Comparison of ENCODE assay signal across 19 cellular contexts in genomic region chr5:116130976-116131375, GRCh38. TPM values are rescaled to one million over a fixed set of nuclear protein-coding genes. Genes with fewer than 3 reads are reported as not detected.
DNase-seq lines count a peak whose midpoint lies in the region; ATAC-seq, FAIRE-seq and TF ChIP-seq lines count a peak whose summit lies in the region.
"Had no signal": no experiment of that assay in that cellular context is flagged by ENCODE, and none has a peak within 500 bp of the region (broad histone marks: within the 10 kb centered on the region; RNA-seq: fewer than 3 reads in every experiment).

No MANE protein-coding gene starts in this region.

- POLR2A ChIA-PET in IMR-90 (lab: Charles Lee; ENCODE audit: unreplicated experiment) (no interaction called here), K562 (lab: Yijun Ruan, JAX) (no interaction called here)

- H3F3A ChIP-seq in GM23248 (ENCODE audit: insufficient read depth): peaks cover 9% of the 10 kb centered on the region; the same call in 1 of the 2 replicates
- H3F3A ChIP-seq in neural progenitor cell (ENCODE audit: low read depth): no peaks in the 10 kb centered on the region

- TF ChIP-seq CTCF in IMR-90 (conservative IDR thresholded peaks at IDR 0.05; ENCODE audit: low read depth, low read length) (no peak), K562 (IDR thresholded peaks at IDR 0.05 in 2 of 3, conservative IDR thresholded peaks at IDR 0.05 in 1 of 3; ENCODE audit: insufficient read depth in 2 of 3, low read depth in 1 of 3, low read length in 3 of 3) (no peak), osteoblast (IDR thresholded peaks at IDR 0.05; ENCODE audit: extremely low read depth, low read depth, low read length) (no peak), neural progenitor cell (IDR thresholded peaks at IDR 0.05) (no peak)

- ATAC-seq in IMR-90 (ENCODE audit: low read depth) (no peak), K562 (no peak)
- ATAC-seq: CD8-positive, alpha-beta T cell had no signal

- no peak overlapping the region for H2BK5ac ChIP-seq in IMR-90 (ENCODE audit: low read depth, low read length, poor library complexity, severe bottlenecking)

- no peaks in the 10 kb centered on the region for H3K4me1 Mint-ChIP-seq in neural progenitor cell

- 0 out of 2 replicates have a peak, but pooled peaks cover 4% of the 10 kb centered on the region for H3K9me2 ChIP-seq in GM23248 (ENCODE audit: insufficient read depth)

- H2BK15ac ChIP-seq in IMR-90 (ENCODE audit: low read depth, low read length): no peak overlapping the region

- H3K36me3 Mint-ChIP-seq in neural progenitor cell: peaks cover 2% of the 10 kb centered on the region

- H3K56ac ChIP-seq in IMR-90 (ENCODE audit: extremely low read depth, insufficient read depth, low read length): no peak overlapping the region

- no peak overlapping the region for H2AK9ac ChIP-seq in IMR-90 (replicated peaks; ENCODE audit: low read depth, low read length, poor library complexity)

- dilution Hi-C loops in IMR-90 (cut with HindIII; ENCODE audit: low sequenced_read_pairs, unreplicated experiment): no loop called here

- no peaks in the 10 kb centered on the region for H3K27me3 ChIP-seq in GM23248 (replicated peaks; ENCODE audit: insufficient read depth)
- H3K27me3 ChIP-seq in IMR-90 (ENCODE audit: control insufficient read depth, insufficient read depth, low read length): no peaks in the 10 kb centered on the region
- no peaks in the 10 kb centered on the region for H3K27me3 ChIP-seq in K562 (ENCODE audit: control insufficient read depth in 2 of 2, insufficient read depth in 2 of 2, low read length in 2 of 2)
- no peaks in the 10 kb centered on the region for H3K27me3 ChIP-seq in osteoblast (ENCODE audit: insufficient read depth, low read length)
- H3K27me3 ChIP-seq in neural progenitor cell: no peaks in the 10 kb centered on the region
- H3K27me3 ChIP-seq: BLaER1 treated with 17β-estradiol and CSF1 and Interleukin-3, amounts not matched to agents 10 nM and 100 nM had no signal

- peak overlapping the region; percentile 31; the same call in 1 of the 2 replicates for H2BK20ac ChIP-seq in IMR-90 (ENCODE audit: low read depth, low read length)

- 83 to 91% methylated on average over 2 of the region's 2 CpGs for WGBS in GM23248 (ENCODE audit: low coverage in 1 of 2, low lambda C conversion rate in 2 of 2, missing lambda C conversion rate in 2 of 2), 2 experiments
- no CpG with 5 or more reads among the region's 2 CpGs for WGBS in IMR-90 (ENCODE audit: extremely low coverage in 2 of 2, insufficient read length in 1 of 2), 2 experiments
- 46% methylated on average over 2 of the region's 2 CpGs for WGBS in K562 (ENCODE audit: insufficient coverage, low coverage, missing lambda C conversion rate)

- in situ Hi-C loops in GM23248 (cut with MboI) (no loop called here), IMR-90 (cut with MboI; ENCODE audit: low sequenced_read_pairs) (no loop called here), K562 (cut with MboI) (loop anchor here (25.0 kb wide), 1 partner anchor 806 kb away; no protein-coding TSS in a partner anchor)

- no peak overlapping the region for H3K4me3 ChIP-seq in GM23248
- no peak overlapping the region for H3K4me3 ChIP-seq in IMR-90 (ENCODE audit: insufficient read depth, low read depth, low read length)
- H3K4me3 ChIP-seq in K562: no peak overlapping the region
- H3K4me3 ChIP-seq in osteoblast (ENCODE audit: insufficient read depth, low read length): no peak overlapping the region
- H3K4me3 ChIP-seq in neural progenitor cell: no peak overlapping the region
- H3K4me3 ChIP-seq: BLaER1 treated with 17β-estradiol and CSF1 and Interleukin-3, amounts not matched to agents 10 nM and 100 nM had no signal

- H2AFZ ChIP-seq in GM23248 (no peak overlapping the region), IMR-90 (replicated peaks; ENCODE audit: low read length, poor library complexity) (no peak overlapping the region), K562 (ENCODE audit: low read depth, low read length) (no peak overlapping the region), osteoblast (ENCODE audit: low read length) (no peak overlapping the region), neural progenitor cell (replicated peaks) (no peak overlapping the region)

- TF ChIP-seq RAD21 in IMR-90 (IDR thresholded peaks at IDR 0.05; ENCODE audit: low read length) (no peak), K562 (CRISPR knock-in tag; conservative IDR thresholded peaks at IDR 0.05 in 1 of 2, IDR thresholded peaks at IDR 0.05 in 1 of 2) (no peak)

- H3K9me3 ChIP-seq in GM23248 (ENCODE audit: low read depth) (no peaks in the 10 kb centered on the region), IMR-90 (ENCODE audit: control insufficient read depth, insufficient read depth, low read length) (no peaks in the 10 kb centered on the region), K562 (replicated peaks; ENCODE audit: control insufficient read depth, insufficient read depth, low read depth, low read length) (no peaks in the 10 kb centered on the region), osteoblast (ENCODE audit: low read depth, low read length) (no peaks in the 10 kb centered on the region), neural progenitor cell (ENCODE audit: low read depth) (no peaks in the 10 kb centered on the region)
- H3K9me3 ChIP-seq: Caco-2 had no signal

- H4K91ac ChIP-seq in IMR-90 (ENCODE audit: insufficient read depth, low read depth, low read length): no peak overlapping the region

- H3K27ac Mint-ChIP-seq in neural progenitor cell: no peak overlapping the region
- H3K27ac Mint-ChIP-seq: B cell; CD4-positive, alpha-beta T cell; CD8-positive, alpha-beta T cell had no signal

- 0 out of 2 replicates have a peak overlapping the region, but pooled peaks have one; percentile 2 for H2AK5ac ChIP-seq in IMR-90 (ENCODE audit: low read depth, low read length)

- no peaks in the 10 kb centered on the region for H3K9me1 ChIP-seq in IMR-90 (ENCODE audit: insufficient read depth, low read length)
- no peaks in the 10 kb centered on the region for H3K9me1 ChIP-seq in K562 (ENCODE audit: control insufficient read depth, insufficient read depth, low read length)

- H4K8ac ChIP-seq in IMR-90 (ENCODE audit: low read depth in 2 of 2, low read length in 2 of 2): no peak overlapping the region

- CTCF ChIA-PET in IMR-90 (lab: Yijun Ruan, JAX): no interaction called here
- CTCF ChIA-PET in K562 (lab: Yijun Ruan, JAX; ENCODE audit: low intra/inter-chr PET ratio): no interaction called here

- no peaks in the 10 kb centered on the region for H3K27me3 Mint-ChIP-seq in neural progenitor cell (ENCODE audit: insufficient read depth, low read depth)
- H3K27me3 Mint-ChIP-seq: B cell; CD4-positive, alpha-beta T cell had no signal

- no peak overlapping the region for H3K14ac ChIP-seq in IMR-90 (replicated peaks; ENCODE audit: low read depth, low read length)

- H3K4me3 Mint-ChIP-seq in neural progenitor cell: no peak overlapping the region
- H3K4me3 Mint-ChIP-seq: B cell; CD4-positive, alpha-beta T cell; CD8-positive, alpha-beta T cell had no signal

- H4K20me1 ChIP-seq in GM23248 (ENCODE audit: insufficient read depth) (no peaks in the 10 kb centered on the region), IMR-90 (ENCODE audit: insufficient read depth, low read length) (no peaks in the 10 kb centered on the region), K562 (replicated peaks; ENCODE audit: control insufficient read depth, insufficient read depth, low read length) (no peaks in the 10 kb centered on the region), osteoblast (ENCODE audit: insufficient read depth, low read length) (no peaks in the 10 kb centered on the region), neural progenitor cell (ENCODE audit: low read depth) (no peaks in the 10 kb centered on the region)

- DNase-seq in GM23248: no peak
- DNase-seq in IMR-90: no peak
- no peak for DNase-seq in K562 (ENCODE audit: extremely low read depth in 1 of 4, low spot score in 3 of 4)
- no peak for DNase-seq in osteoblast (ENCODE audit: insufficient read length, low spot score, missing footprints)
- no peak for DNase-seq in middle frontal gyrus (ENCODE audit: extremely low spot score, low spot score)
- DNase-seq in Ammon's horn (ENCODE audit: low spot score): no peak
- no peak for DNase-seq in neural progenitor cell (ENCODE audit: low spot score)
- DNase-seq: 8988T; Caco-2; Calu3; CD4-positive, alpha-beta T cell; CD8-positive, alpha-beta T cell; DMS79 treated with DMSO at 0.1 percent for 48 hours; GF-D8 had no signal

- FAIRE-seq in K562 (lab: Jason Lieb, UNC): no peak
- FAIRE-seq: D721Med, GM12891 had no signal

- no peak overlapping the region for H4K5ac ChIP-seq in IMR-90 (ENCODE audit: low read depth, low read length)

- H3K4me2 ChIP-seq in GM23248 (ENCODE audit: unreplicated experiment): peak overlapping the region; percentile 49
- no peak overlapping the region for H3K4me2 ChIP-seq in IMR-90 (ENCODE audit: low read depth, low read length)
- H3K4me2 ChIP-seq in K562 (ENCODE audit: insufficient read depth, low read length): no peak overlapping the region
- H3K4me2 ChIP-seq in osteoblast (ENCODE audit: insufficient read depth, low read length): peak overlapping the region; percentile 5
- H3K4me2 ChIP-seq in neural progenitor cell: no peak overlapping the region
- H3K4me2 ChIP-seq: BLaER1 treated with 17β-estradiol and CSF1 and Interleukin-3, amounts not matched to agents 10 nM and 100 nM had no signal

- no peak overlapping the region for H3K18ac ChIP-seq in IMR-90 (ENCODE audit: low read depth, low read length)

- H3K4me1 ChIP-seq in GM23248 (ENCODE audit: insufficient read depth) (peaks cover 16% of the 10 kb centered on the region), IMR-90 (ENCODE audit: control insufficient read depth, insufficient read depth, low read length) (0 out of 2 replicates have a peak, but pooled peaks cover 2% of the 10 kb centered on the region), K562 (replicated peaks in 1 of 2; ENCODE audit: control insufficient read depth in 2 of 2, insufficient read depth in 2 of 2, low read length in 2 of 2) (no peaks in the 10 kb centered on the region), osteoblast (ENCODE audit: insufficient read depth, low read length) (peaks cover 10% of the 10 kb centered on the region), neural progenitor cell (no peaks in the 10 kb centered on the region)
- H3K4me1 ChIP-seq: BLaER1 treated with 17β-estradiol and CSF1 and Interleukin-3, amounts not matched to agents 10 nM and 100 nM; Caco-2 had no signal

- H3K23ac ChIP-seq in IMR-90 (ENCODE audit: low read depth, low read length): no peak overlapping the region

- H3K79me2 ChIP-seq in GM23248 (ENCODE audit: insufficient read depth): no peaks in the 10 kb centered on the region
- H3K79me2 ChIP-seq in K562 (ENCODE audit: control insufficient read depth, insufficient read depth, low read length): no peaks in the 10 kb centered on the region
- no peaks in the 10 kb centered on the region for H3K79me2 ChIP-seq in osteoblast (ENCODE audit: insufficient read depth, low read length)
- no peaks in the 10 kb centered on the region for H3K79me2 ChIP-seq in neural progenitor cell (ENCODE audit: low read depth)

- H3K36me3 ChIP-seq in GM23248 (ENCODE audit: low read depth) (no peaks in the 10 kb centered on the region), IMR-90 (ENCODE audit: control insufficient read depth, insufficient read depth, low read length) (no peaks in the 10 kb centered on the region), K562 (ENCODE audit: control insufficient read depth, insufficient read depth, low read length) (no peaks in the 10 kb centered on the region), osteoblast (ENCODE audit: insufficient read depth, low read length) (no peaks in the 10 kb centered on the region), neural progenitor cell (no peaks in the 10 kb centered on the region)

- no peak for TF ChIP-seq EP300 in K562 (IDR thresholded peaks at IDR 0.05; ENCODE audit: low read length)

- H2BK120ac ChIP-seq in IMR-90 (ENCODE audit: low read depth, low read length): no peak overlapping the region

- H3K9ac ChIP-seq in GM23248 (no peak overlapping the region), IMR-90 (ENCODE audit: low read depth, low read length) (no peak overlapping the region), K562 (ENCODE audit: insufficient read depth in 1 of 2, low read depth in 2 of 2, low read length in 2 of 2) (no peak overlapping the region), neural progenitor cell (no peak overlapping the region)
- H3K9ac ChIP-seq: BLaER1 treated with 17β-estradiol and CSF1 and Interleukin-3, amounts not matched to agents 10 nM and 100 nM had no signal

- intact Hi-C loops in IMR-90 (cut with micrococcal nuclease): no loop called here
- intact Hi-C loops in K562 (cut with micrococcal nuclease): loop anchor here (10.0 kb wide), 2 partner anchors 364 to 424 kb away; no protein-coding TSS in a partner anchor

- peaks cover 0 to 5% of the 10 kb centered on the region in 2 experiments; a peak in 3 of 4 replicates for H3K79me1 ChIP-seq in IMR-90 (ENCODE audit: low read depth in 1 of 2, low read length in 2 of 2)

- peak overlapping the region; percentile 32; the same call in 1 of the 2 replicates for H3K4ac ChIP-seq in IMR-90 (ENCODE audit: low read depth, low read length)

- TF ChIP-seq POLR2A in IMR-90 (IDR thresholded peaks at IDR 0.05; ENCODE audit: low read depth, low read length): no peak
- TF ChIP-seq POLR2A in K562 (conservative IDR thresholded peaks at IDR 0.05): no peak

- no peak overlapping the region for H3K27ac ChIP-seq in GM23248
- no peak overlapping the region for H3K27ac ChIP-seq in IMR-90 (ENCODE audit: insufficient read depth, low read length)
- H3K27ac ChIP-seq in K562 (ENCODE audit: extremely low read depth, low read depth, low read length): no peak overlapping the region
- H3K27ac ChIP-seq in osteoblast (ENCODE audit: low read depth, low read length): no peak overlapping the region
- H3K27ac ChIP-seq in neural progenitor cell: no peak overlapping the region
- H3K27ac ChIP-seq: BLaER1 treated with 17β-estradiol and CSF1 and Interleukin-3, amounts not matched to agents 10 nM and 100 nM; C4-2B had no signal

- BruUV-seq in IMR-90 (replicated peaks; lab: Mats Ljungman, UMichigan) (no TSS peak), K562 (replicated peaks; lab: Mats Ljungman, UMichigan) (no TSS peak)

- H3K9me3 Mint-ChIP-seq in neural progenitor cell: peaks cover 1% of the 10 kb centered on the region
- H3K9me3 Mint-ChIP-seq: CD4-positive, alpha-beta T cell; CD8-positive, alpha-beta T cell had no signal

RNA-seq across cellular contexts. Expression of gene COMMD10, which starts 46.2 kb away (rescaled TPM):
- 26.0 and 26.9 TPM in 2 replicates for total RNA-seq in GM23248 (2014; rRNA removed; shearing (Covaris generic))
- 38.3 and 38.9 TPM in 2 replicates for polyA plus RNA-seq in GM23248 (2016; fragmentation: Nextera tagmentation; extraction: Ambion mirVana)
- total RNA-seq in IMR-90 (2012; rRNA removed): 20.4 and 35.8 TPM in 2 replicates
- polyA plus RNA-seq in IMR-90 (2012; rRNA removed): 9.5 and 12.8 TPM in 2 replicates
- 1.8 and 2.3 TPM in 2 replicates for polyA plus RNA-seq in IMR-90 (2012; cell fraction: cytosol; rRNA removed)
- polyA plus RNA-seq in IMR-90 (2012; cell fraction: nucleus; rRNA removed; ENCODE audit: low replicate concordance): 0.90 and 6.6 TPM in 2 replicates
- 37.2 and 47.8 TPM in 2 replicates for total RNA-seq in K562 (2011; cell fraction: chromatin; rRNA removed; ENCODE audit: low replicate concordance)
- 16.3 and 18.2 TPM in 2 replicates for total RNA-seq in K562 (2011; cell fraction: nucleolus; rRNA removed)
- 15.5 and 20.3 TPM in 2 replicates for total RNA-seq in K562 (2011; cell fraction: nucleoplasm; rRNA removed)
- 17.9 and 30.9 TPM in 2 replicates for total RNA-seq in K562 (2014; rRNA removed)
- 32.5 and 35.7 TPM in 2 replicates for total RNA-seq in K562 (2014; rRNA removed; fragmentation: Illumina TruSeq; extraction: Trizol)
- 25.2 and 30.8 TPM in 2 replicates for total RNA-seq in K562 (2015; rRNA removed; fragmentation: Illumina TruSeq; extraction: Trizol)
- total RNA-seq in K562 (2021): 18.7 and 24.1 TPM in 2 replicates
- polyA plus RNA-seq in K562 (2011; rRNA removed): 20.4 and 28.0 TPM in 2 replicates
- polyA plus RNA-seq in K562 (2011; cell fraction: cytosol; rRNA removed): 3.2 and 10.3 TPM in 2 replicates
- polyA plus RNA-seq in K562 (2011; cell fraction: nucleus; rRNA removed): 24.0 and 27.4 TPM in 2 replicates
- polyA plus RNA-seq in K562 (2012): 19.1 and 19.4 TPM in 2 replicates
- 23.3 and 24.8 TPM in 2 replicates for polyA plus RNA-seq in K562 (2014; fragmentation: Illumina TruSeq; extraction: Trizol)
- 100 to 1,000 TPM in 1 of 2 experiments, 10 to 100 TPM in 1; 85.9 to 101 TPM for polyA plus RNA-seq in K562 (2014; fragmentation: Nextera tagmentation; extraction: Ambion mirVana)
- 23.3 and 24.1 TPM in 2 replicates for polyA plus RNA-seq in K562 (2014; rRNA removed)
- polyA minus RNA-seq in K562 (2011; rRNA and poly(A)+ RNA removed): 18.8 and 24.0 TPM in 2 replicates
- polyA minus RNA-seq in K562 (2011; cell fraction: cytosol; rRNA and poly(A)+ RNA removed): 1.9 and 7.2 TPM in 2 replicates
- 30.7 and 44.8 TPM in 2 replicates for polyA minus RNA-seq in K562 (2011; cell fraction: nucleus; rRNA and poly(A)+ RNA removed)
- 29.7 and 30.4 TPM in 2 replicates for total RNA-seq in osteoblast
- 46.6 and 77.0 TPM in 2 replicates for total RNA-seq in neural progenitor cell (ENCODE audit: low replicate concordance)

Comparison
In these comparisons a context has a peak if more than half of its experiments do, and no peak if none do; other contexts are left out.
1. H3K4me2 ChIP-seq: peak in GM23248 (single experiment) and osteoblast (single experiment); none in IMR-90 (single experiment), K562 (single experiment) and neural progenitor cell (single experiment).